10 cellular contexts compared by ENCODE assay signal in genomic region chr2:159209341-159210306, GRCh38.
DNase-seq lines count a peak whose midpoint lies in the region; ATAC-seq lines count a peak whose summit lies in the region.
"Had no signal": no experiment of that assay in that cellular context is flagged by ENCODE, and none has a peak within 500 bp of the region (broad histone marks: within the 10 kb centered on the region; RNA-seq: fewer than 3 reads in every experiment).

No MANE protein-coding gene starts in this region.

- H3K27me3 Mint-ChIP-seq in activated T-helper 17 cell treated with anti-CD3 and anti-CD28 coated beads, Interleukin-2, amount 50 U/mL, for 72 hours = no peaks in the 10 kb centered on the region

- H3K27ac Mint-ChIP-seq in activated T-helper 17 cell treated with anti-CD3 and anti-CD28 coated beads, Interleukin-2, amount 50 U/mL, for 72 hours = peak overlapping the region; percentile 79

- H3K36me3 Mint-ChIP-seq in activated T-helper 17 cell treated with anti-CD3 and anti-CD28 coated beads, Interleukin-2, amount 50 U/mL, for 72 hours (ENCODE audit: low read depth) = no peaks in the 10 kb centered on the region

- no peaks in the 10 kb centered on the region for H3K9me3 Mint-ChIP-seq in activated T-helper 17 cell treated with anti-CD3 and anti-CD28 coated beads, Interleukin-2, amount 50 U/mL, for 72 hours

- DNase-seq in stimulated activated CD8-positive, alpha-beta memory T cell treated with anti-CD3 and anti-CD28 coated beads, Interleukin-12 subunit alpha, Interleukin-12 subunit beta, amount 100 ng/mL, for 4 hours (ENCODE audit: low read depth) = peak; percentile 6
- DNase-seq in NCI-H226 (no peak), MV-4-11 (lab: John Stamatoyannopoulos, UW) (no peak), NOMO-1 treated with DMSO at 0.1 percent for 48 hours (lab: John Stamatoyannopoulos, UW; ENCODE audit: unreplicated experiment) (no peak), Right ventricle myocardium inferior (ENCODE audit: missing footprints) (no peak)
- DNase-seq: NCI-H1694 treated with DMSO at 0.1 percent for 48 hours, retina had no signal

- peak overlapping the region; percentile 67 for H3K4me3 Mint-ChIP-seq in activated T-helper 17 cell treated with anti-CD3 and anti-CD28 coated beads, Interleukin-2, amount 50 U/mL, for 72 hours

- peaks cover 12% of the 10 kb centered on the region for H3K4me1 Mint-ChIP-seq in activated T-helper 17 cell treated with anti-CD3 and anti-CD28 coated beads, Interleukin-2, amount 50 U/mL, for 72 hours

- peak; percentile 64 for ATAC-seq in GM19324 (IDR thresholded peaks at IDR 0.05; ENCODE audit: low FRiP score, unreplicated experiment)
- peak; percentile 75 for ATAC-seq in HG03103 (IDR thresholded peaks at IDR 0.05; ENCODE audit: low read depth, unreplicated experiment)
- peak; percentile 70 for ATAC-seq in activated T-helper 17 cell treated with anti-CD3 and anti-CD28 coated beads, Interleukin-2, amount 50 U/mL, for 72 hours (replicated peaks)
- no peak for ATAC-seq in Right ventricle myocardium inferior

- intact Hi-C loops in Right ventricle myocardium inferior (cut with DNase I) = no loop called here
